Comparison of ENCODE assay signal across 9 cellular contexts in the genomic region with DNA sequence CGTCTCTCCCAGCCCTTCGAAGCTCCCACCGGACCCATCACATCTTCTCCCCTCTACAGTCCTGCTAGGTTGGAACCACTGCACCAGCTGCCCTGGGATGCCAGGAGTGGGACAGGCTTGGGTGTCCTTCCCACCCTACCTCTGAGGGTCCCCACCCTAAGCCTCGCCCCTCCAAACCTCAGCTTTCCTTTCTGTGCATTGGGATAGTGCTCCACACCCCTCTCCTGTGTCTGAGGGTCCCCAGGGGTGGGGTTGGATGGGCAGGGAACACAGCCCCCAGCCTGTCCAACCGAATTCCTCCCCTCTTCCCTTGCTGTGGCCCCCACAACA. TPM values are rescaled to one million over a fixed set of nuclear protein-coding genes. Genes with fewer than 3 reads are reported as not detected.
DNase-seq lines count a peak whose midpoint lies in the region; ATAC-seq, FAIRE-seq and TF ChIP-seq lines count a peak whose summit lies in the region.
"Had no signal": no experiment of that assay in that cellular context is flagged by ENCODE, and none has a peak within 500 bp of the region (broad histone marks: within the 10 kb centered on the region; RNA-seq: fewer than 3 reads in every experiment).

No MANE protein-coding gene starts in this region.

- H2AFZ ChIP-seq in KMS-11 (ENCODE audit: low read depth) (no peak overlapping the region), neuronal stem cell (ENCODE audit: low read length) (no peak overlapping the region)

- H2BK120ac ChIP-seq in neuronal stem cell (ENCODE audit: low read depth, low read length) = no peak overlapping the region

- no peak overlapping the region for H3K18ac ChIP-seq in neuronal stem cell (ENCODE audit: low read length)

- WGBS in neuronal stem cell (ENCODE audit: extremely low coverage in 2 of 2, insufficient read length in 2 of 2, insufficient replicate concordance in 1 of 2), 2 donors = no CpG with 5 or more reads among the region's 5 CpGs

- H3K4ac ChIP-seq in neuronal stem cell (ENCODE audit: low read length) = no peak overlapping the region

- no peak for FAIRE-seq in GM19239 (lab: Jason Lieb, UNC)

- no peaks in the 10 kb centered on the region for H3K36me3 ChIP-seq in KMS-11 (ENCODE audit: insufficient read depth)
- no peaks in the 10 kb centered on the region for H3K36me3 ChIP-seq in neuronal stem cell (replicated peaks in 1 of 2; ENCODE audit: control insufficient read depth in 2 of 2, insufficient read depth in 2 of 2, low read length in 2 of 2)

- no peak for ATAC-seq in GM19395 (IDR thresholded peaks at IDR 0.05; ENCODE audit: unreplicated experiment)

- TF ChIP-seq CTCF in AG04450 (IDR thresholded peaks at IDR 0.05; ENCODE audit: low read depth, low read length) (no peak), KMS-11 (conservative IDR thresholded peaks at IDR 0.05; ENCODE audit: low read depth, low read length) (no peak)

- H3K9me3 ChIP-seq in AG04450 (ENCODE audit: control insufficient read depth, insufficient read depth, low read length) (no peaks in the 10 kb centered on the region), neuronal stem cell (replicated peaks in 1 of 2; ENCODE audit: control insufficient read depth in 2 of 2, insufficient read depth in 1 of 2, low read depth in 1 of 2, low read length in 2 of 2) (peaks cover 0 to 1% of the 10 kb centered on the region in 2 donors)

- peaks cover 37% of the 10 kb centered on the region for H3K36me3 Mint-ChIP-seq in dendritic cell treated with granulocyte-macrophage colony-stimulating factor and Interleukin-4, amounts not matched to agents 40 ng/mL and 50 ng/mL, for 4 days (ENCODE audit: low read depth)

- POLR2A ChIA-PET in AG04450 (lab: Yijun Ruan, JAX) = no interaction called here

- H4K91ac ChIP-seq in neuronal stem cell (ENCODE audit: low read depth, low read length, poor library complexity) = no peak overlapping the region

- peak overlapping the region; percentile 93 for H3K27ac Mint-ChIP-seq in dendritic cell treated with granulocyte-macrophage colony-stimulating factor and Interleukin-4, amounts not matched to agents 40 ng/mL and 50 ng/mL, for 4 days

- peak overlapping the region; percentile 79 for H3K4me3 Mint-ChIP-seq in dendritic cell treated with granulocyte-macrophage colony-stimulating factor and Interleukin-4, amounts not matched to agents 40 ng/mL and 50 ng/mL, for 4 days

- H3K27me3 ChIP-seq in AG04450 (ENCODE audit: control insufficient read depth, insufficient read depth, low read length) = no peaks in the 10 kb centered on the region
- H3K27me3 ChIP-seq in KMS-11 (ENCODE audit: insufficient read depth, low read depth) = no peaks in the 10 kb centered on the region
- H3K27me3 ChIP-seq in neuronal stem cell (ENCODE audit: control insufficient read depth in 3 of 3, insufficient read depth in 3 of 3, low read depth in 1 of 3, low read length in 3 of 3) = peaks cover 9 to 55% (median 22%) of the 10 kb centered on the region in 3 experiments

- H3K79me2 ChIP-seq in KMS-11 (ENCODE audit: insufficient read depth, low read depth) = peaks cover 28% of the 10 kb centered on the region

- H3K4me3 ChIP-seq in AG04450 (ENCODE audit: low read depth, low read length) (no peak overlapping the region), KMS-11 (IDR thresholded peaks at IDR 0.05; ENCODE audit: insufficient read depth, low read depth, low read length) (no peak overlapping the region), neuronal stem cell (ENCODE audit: low read length in 2 of 2) (no peak overlapping the region)

- H4K8ac ChIP-seq in neuronal stem cell (ENCODE audit: low read depth, low read length) = no peak overlapping the region

- no peak overlapping the region for H3K23ac ChIP-seq in neuronal stem cell (ENCODE audit: low read depth, low read length, poor library complexity)

- H4K20me1 ChIP-seq in KMS-11 (ENCODE audit: insufficient read depth) = no peaks in the 10 kb centered on the region

- H3K4me1 Mint-ChIP-seq in dendritic cell treated with granulocyte-macrophage colony-stimulating factor and Interleukin-4, amounts not matched to agents 40 ng/mL and 50 ng/mL, for 4 days (ENCODE audit: low read depth) = peaks cover 69% of the 10 kb centered on the region

- CTCF ChIA-PET in AG04450 (lab: Charles Lee) = no interaction called here

- no peak overlapping the region for H3K9ac ChIP-seq in KMS-11
- no peak overlapping the region for H3K9ac ChIP-seq in neuronal stem cell (ENCODE audit: low read depth, low read length, poor library complexity)

- intact Hi-C loops in dendritic cell treated with granulocyte-macrophage colony-stimulating factor and Interleukin-4, amounts not matched to agents 40 ng/mL and 50 ng/mL, for 4 days (cut with micrococcal nuclease) = no loop called here

- no peaks in the 10 kb centered on the region for H3K9me3 Mint-ChIP-seq in dendritic cell treated with granulocyte-macrophage colony-stimulating factor and Interleukin-4, amounts not matched to agents 40 ng/mL and 50 ng/mL, for 4 days

- peak overlapping the region; percentile 7 for H2BK15ac ChIP-seq in neuronal stem cell (ENCODE audit: low read length)

- no peak overlapping the region for H2BK12ac ChIP-seq in neuronal stem cell (ENCODE audit: low read length)

- no peak overlapping the region for H2BK5ac ChIP-seq in neuronal stem cell (ENCODE audit: low read length)

- H3K4me1 ChIP-seq in KMS-11 (ENCODE audit: low read depth, poor library complexity, severe bottlenecking) = peaks cover 46% of the 10 kb centered on the region
- H3K4me1 ChIP-seq in neuronal stem cell (ENCODE audit: control insufficient read depth in 2 of 2, insufficient read depth in 1 of 2, low read depth in 1 of 2, low read length in 2 of 2) = peaks cover 9 to 14% of the 10 kb centered on the region in 2 donors

- H3K14ac ChIP-seq in neuronal stem cell (ENCODE audit: low read length) = no peak overlapping the region

- H3K79me1 ChIP-seq in neuronal stem cell (ENCODE audit: low read depth, low read length) = no peaks in the 10 kb centered on the region

- no peaks in the 10 kb centered on the region for H3K27me3 Mint-ChIP-seq in dendritic cell treated with granulocyte-macrophage colony-stimulating factor and Interleukin-4, amounts not matched to agents 40 ng/mL and 50 ng/mL, for 4 days

- no peak for DNase-seq in AG04450 (ENCODE audit: low read depth, low spot score)
- DNase-seq in neuronal stem cell (ENCODE audit: low spot score) = no peak
- no peak for DNase-seq in NCI-H1105 (lab: John Stamatoyannopoulos, UW)
- no peak for DNase-seq in NK-92 (lab: John Stamatoyannopoulos, UW; ENCODE audit: unreplicated experiment)
- DNase-seq in GM19239 (ENCODE audit: insufficient read length, low spot score) = no peak

- peak overlapping the region; percentile 51 for H2AK5ac ChIP-seq in neuronal stem cell (ENCODE audit: low read depth, low read length)

- H3K4me2 ChIP-seq in KMS-11 (peak overlapping the region; percentile 100; the same call in 1 of the 2 replicates), neuronal stem cell (ENCODE audit: insufficient read depth, low read length, poor library complexity, severe bottlenecking) (no peak overlapping the region)

- H3K27ac ChIP-seq in AG04450 (ENCODE audit: low read depth, low read length) = peak overlapping the region; percentile 73
- no peak overlapping the region for H3K27ac ChIP-seq in KMS-11
- no peak overlapping the region for H3K27ac ChIP-seq in neuronal stem cell (replicated peaks; ENCODE audit: low read length)

RNA-seq across cellular contexts. Expression of a gene that starts 1.9 kb away (rescaled TPM):
- polyA plus RNA-seq in AG04450 (2011; rRNA removed) = 5.6 and 11.0 TPM in 2 replicates
- polyA minus RNA-seq in AG04450 (2011; rRNA and poly(A)+ RNA removed) = 10.0 and 11.3 TPM in 2 replicates
- polyA plus RNA-seq in neuronal stem cell (2013, experiment 1 of 2) = 1.8 TPM
- polyA plus RNA-seq in neuronal stem cell (2013, experiment 2 of 2) = 1.5 TPM

RNA-seq across cellular contexts. Expression of a gene that starts 31.1 kb away (rescaled TPM):
- not detected in 2 replicates for polyA plus RNA-seq in AG04450 (2011; rRNA removed)
- not detected in 2 replicates for polyA minus RNA-seq in AG04450 (2011; rRNA and poly(A)+ RNA removed)
- polyA plus RNA-seq in neuronal stem cell (2013, experiment 1 of 2) = 0.42 TPM
- polyA plus RNA-seq in neuronal stem cell (2013, experiment 2 of 2) = 0.43 TPM
- polyA plus RNA-seq: neural cell had no signal

RNA-seq across cellular contexts. Expression of a gene that starts 47.6 kb away (rescaled TPM):
- not detected in 2 replicates for polyA plus RNA-seq in AG04450 (2011; rRNA removed)
- not detected in 2 replicates for polyA minus RNA-seq in AG04450 (2011; rRNA and poly(A)+ RNA removed)
- not detected for polyA plus RNA-seq in neuronal stem cell (2013, experiment 1 of 2)
- polyA plus RNA-seq in neuronal stem cell (2013, experiment 2 of 2) = not detected
- polyA plus RNA-seq: neural cell had no signal
